ENCODE assay signal across 8 cellular contexts in the genomic region with DNA sequence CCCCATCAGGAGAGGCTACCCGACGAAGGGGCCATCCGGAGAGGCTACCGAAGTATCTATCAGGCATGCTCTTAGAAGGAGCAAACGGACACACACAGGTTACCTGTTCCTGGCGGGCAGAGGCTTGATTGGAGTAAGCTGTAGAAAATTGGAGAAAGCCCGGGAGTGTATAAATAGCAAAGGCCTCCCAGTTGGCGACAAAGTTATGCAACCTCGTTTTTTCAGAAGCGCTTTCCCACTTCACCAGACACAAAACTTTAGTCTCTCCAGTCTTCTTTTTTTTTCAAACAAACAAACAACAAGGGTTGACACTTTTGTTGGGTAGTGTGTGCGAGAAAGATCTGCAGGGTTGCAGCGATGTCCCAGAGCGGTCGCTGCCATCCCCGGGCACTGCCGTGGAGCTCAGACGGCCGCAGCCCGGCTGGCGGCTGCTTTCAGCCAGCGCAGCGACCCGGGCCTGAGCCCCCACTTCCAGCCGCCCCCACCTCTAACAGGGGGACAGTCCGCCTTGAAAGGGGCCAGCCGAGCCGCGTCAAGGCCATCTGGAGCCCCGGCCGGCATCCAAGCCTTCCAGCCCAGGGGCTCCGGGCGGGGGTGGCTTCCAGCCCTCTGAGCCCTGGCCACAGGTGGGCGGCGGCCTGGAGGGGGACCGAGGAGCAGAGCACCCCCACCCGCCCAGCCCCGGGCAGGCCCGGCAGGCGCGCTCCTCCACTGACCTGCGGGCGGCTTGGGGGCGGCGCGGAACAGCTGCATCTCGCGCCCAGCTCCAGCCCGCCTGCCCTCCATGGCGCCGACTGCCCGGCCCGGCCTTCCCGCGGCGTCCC. TPM values are rescaled to one million over a fixed set of nuclear protein-coding genes. Genes with fewer than 3 reads are reported as not detected.
DNase-seq lines count a peak whose midpoint lies in the region; ATAC-seq and TF ChIP-seq lines count a peak whose summit lies in the region.

No MANE protein-coding gene starts in this region.

- H3K4me1 Mint-ChIP-seq in Caco-2 (ENCODE audit: low read depth, unreplicated experiment), result peaks cover 6% of the 10 kb centered on the region

- no peaks in the 10 kb centered on the region for H3K9me3 Mint-ChIP-seq in Caco-2 (ENCODE audit: unreplicated experiment)

- no peaks in the 10 kb centered on the region for H3K9me3 ChIP-seq in Caco-2
- H3K9me3 ChIP-seq in WERI-Rb-1 (ENCODE audit: severe bottlenecking), result no peaks in the 10 kb centered on the region
- H3K9me3 ChIP-seq in heart left ventricle, result no peaks in the 10 kb centered on the region

- no peaks in the 10 kb centered on the region for H3K36me3 Mint-ChIP-seq in Caco-2 (ENCODE audit: insufficient read depth, unreplicated experiment)

- peak overlapping the region; percentile 42 for H3K4me3 ChIP-seq in Caco-2 (ENCODE audit: low read depth, low read length)
- H3K4me3 ChIP-seq in WERI-Rb-1 (ENCODE audit: low read depth, low read length), result peak overlapping the region; percentile 70
- H3K4me3 ChIP-seq in heart left ventricle, result peak overlapping the region; percentile 14 to 59 (median 48)

- H3K27me3 Mint-ChIP-seq in Caco-2 (ENCODE audit: insufficient read depth, unreplicated experiment), result peaks cover 6% of the 10 kb centered on the region

- no peak overlapping the region for H3K27ac Mint-ChIP-seq in Caco-2 (ENCODE audit: unreplicated experiment)

- TF ChIP-seq CTCF in Caco-2 (IDR thresholded peaks at IDR 0.05; ENCODE audit: insufficient read depth in 1 of 2, low read depth in 1 of 2, low read length in 1 of 2, severe bottlenecking in 1 of 2, unreplicated experiment in 1 of 2) (no peak), WERI-Rb-1 (IDR thresholded peaks at IDR 0.05; ENCODE audit: low read depth, low read length) (no peak), heart left ventricle (IDR thresholded peaks at IDR 0.05) (no peak)

- H3K36me3 ChIP-seq in Caco-2 (ENCODE audit: control insufficient read depth, insufficient read depth, low read length) (no peaks in the 10 kb centered on the region), WERI-Rb-1 (no peaks in the 10 kb centered on the region), heart left ventricle (no peaks in the 10 kb centered on the region)

- no peak overlapping the region for H3K4me3 Mint-ChIP-seq in Caco-2 (ENCODE audit: unreplicated experiment)

- DNase-seq in Caco-2 (peak in 1 of 2 experiments; percentile 30), WERI-Rb-1 (peak; percentile 48), heart left ventricle (peak in 3 of 5 donors; percentile 8 to 60 (median 27)), renal cortical epithelial cell (ENCODE audit: low read depth) (peak; percentile 9), AML-193 (lab: John Stamatoyannopoulos, UW) (no peak), 8988T (no peak)

- no peaks in the 10 kb centered on the region for H3K27me3 ChIP-seq in Caco-2 (replicated peaks; ENCODE audit: control insufficient read depth, insufficient read depth, low read length)
- H3K27me3 ChIP-seq in WERI-Rb-1 (ENCODE audit: insufficient read depth, low read depth, severe bottlenecking), result no peaks in the 10 kb centered on the region
- H3K27me3 ChIP-seq in heart left ventricle, result peaks cover 18 to 84% (median 37%) of the 10 kb centered on the region in 9 donors

- TF ChIP-seq POLR2A in heart left ventricle (IDR thresholded peaks at IDR 0.05), result no peak

- BruUV-seq in Caco-2 (replicated peaks; lab: Mats Ljungman, UMichigan), result no TSS peak

- peak; percentile 43 for ATAC-seq in GM19043 (IDR thresholded peaks at IDR 0.05; ENCODE audit: low read depth, unreplicated experiment)
- peak; percentile 47 for ATAC-seq in HG03139 (IDR thresholded peaks at IDR 0.05; ENCODE audit: unreplicated experiment)
- peak in 3 of 4 donors; percentile 18 to 71 (median 68) for ATAC-seq in heart left ventricle

- no peaks in the 10 kb centered on the region for H3K4me1 ChIP-seq in Caco-2
- peaks cover 0 to 17% (median 6%) of the 10 kb centered on the region in 12 donors for H3K4me1 ChIP-seq in heart left ventricle

- H3K27ac ChIP-seq in WERI-Rb-1 (no peak overlapping the region), heart left ventricle (no peak overlapping the region)

- CTCF ChIA-PET in Caco-2 (lab: Charles Lee), result interaction anchor here (1.4 kb wide), 1 partner anchor 103 kb away, joined by 5 read pairs; no protein-coding TSS in a partner anchor

- POLR2A ChIA-PET in Caco-2 (lab: Charles Lee), result no interaction called here

- 3 to 8% (median 5%) methylated on average over 24 to 55 of the region's 55 CpGs for WGBS in heart left ventricle, 4 donors

- intact Hi-C loops in Caco-2 (cut with micrococcal nuclease; ENCODE audit: unreplicated experiment), result no loop called here
- intact Hi-C loops in heart left ventricle (cut with DNase I), result no loop called here

RNA-seq across cellular contexts. Expression of a gene that starts 0.6 kb away (rescaled TPM):
- total RNA-seq in Caco-2 (2022) (2.1 and 2.5 TPM in 2 replicates), heart left ventricle (1 to 10 TPM in 1 of 9 donors, under 1 TPM in 6, not detected in 2; 0.16 to 1.4 (median 0.35) TPM), renal cortical epithelial cell (1.3 and 4.0 TPM in 2 replicates)
- 1 to 10 TPM in 1 of 2 donors, under 1 TPM in 1; 0.07 to 1.1 TPM for polyA plus RNA-seq in heart left ventricle

RNA-seq across cellular contexts. Expression of a gene that starts 50.8 kb away (rescaled TPM):
- not detected in 2 replicates for total RNA-seq in Caco-2 (2022)
- total RNA-seq in heart left ventricle, result 1 to 10 TPM in 2 of 9 donors, under 1 TPM in 1, not detected in 6; 0.12 to 2.9 (median 1.1) TPM
- not detected for polyA plus RNA-seq in heart left ventricle
- total RNA-seq in renal cortical epithelial cell, result 0.89 and 1.9 TPM in 2 replicates

Comparison
In these comparisons a context has a peak if more than half of its experiments do, and no peak if none do; other contexts are left out.
1. DNase-seq: peak in WERI-Rb-1 (single experiment), heart left ventricle (3 of 5) and renal cortical epithelial cell (single experiment); none in AML-193 (0 of 2) and 8988T (single experiment).
2. Peak in every context shown above with its lines, with median percentiles within 50 percentile points of each other: H3K4me3 ChIP-seq and ATAC-seq.